2 cellular contexts compared by ENCODE assay signal in the genomic region with DNA sequence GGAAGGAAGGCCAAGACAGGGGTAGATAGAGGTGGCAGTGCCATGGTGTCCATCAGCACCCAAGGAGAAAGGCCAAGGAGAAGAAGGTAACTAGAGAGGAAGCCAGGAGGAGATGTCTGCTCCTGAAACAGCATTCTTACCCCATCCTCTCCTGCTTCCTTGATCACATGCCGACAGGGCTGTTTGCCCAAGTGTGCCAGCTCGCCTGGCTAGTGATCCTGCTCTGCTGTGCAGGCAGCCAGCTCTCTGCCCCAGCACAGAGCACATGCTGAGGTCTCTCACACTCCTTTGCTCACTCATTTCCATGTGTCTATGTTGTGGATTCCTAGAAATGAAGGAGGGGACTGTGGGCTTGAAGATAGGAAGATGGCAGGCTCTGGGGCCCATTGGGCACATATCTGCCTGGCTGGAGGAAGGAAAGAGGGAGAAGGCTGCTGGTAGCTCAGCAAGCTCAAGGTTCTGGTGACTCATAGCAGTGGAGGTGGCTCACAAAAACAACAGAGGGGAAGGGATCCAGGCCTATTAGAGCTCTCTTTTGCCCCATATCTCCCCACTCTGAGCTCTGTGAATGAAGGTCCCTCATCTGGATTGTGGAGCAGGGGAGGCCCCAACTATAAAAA.
A peak's percentile ranks its signal among the peaks of the same experiment; 100 is the strongest.
TF ChIP-seq lines count a peak whose summit lies in the region.

No MANE protein-coding gene starts in this region.

TF ChIP-seq in SK-N-SH, 30 proteins besides CTCF, POLR2A, EP300 and RAD21:
- TF ChIP-seq POLR2AphosphoS5 (IDR thresholded peaks at IDR 0.05; ENCODE audit: low read depth, low read length) (no peak), FOSL2 (IDR thresholded peaks at IDR 0.05; ENCODE audit: borderline replicate concordance, low read depth) (peak; percentile 22; the same call in 1 of the 2 replicates)

TF ChIP-seq in endothelial cell of umbilical vein, 7 proteins besides CTCF, POLR2A, EP300 and RAD21:
- TF ChIP-seq JUN (IDR thresholded peaks at IDR 0.05; ENCODE audit: borderline replicate concordance, insufficient read depth, insufficient read length, low read depth) (peak; percentile 4), FOS (IDR thresholded peaks at IDR 0.05; ENCODE audit: borderline replicate concordance, insufficient read depth, low read length) (peak; percentile 73)
- TF ChIP-seq, protein P1, sequence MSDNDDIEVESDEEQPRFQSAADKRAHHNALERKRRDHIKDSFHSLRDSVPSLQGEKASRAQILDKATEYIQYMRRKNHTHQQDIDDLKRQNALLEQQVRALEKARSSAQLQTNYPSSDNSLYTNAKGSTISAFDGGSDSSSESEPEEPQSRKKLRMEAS (IDR thresholded peaks at IDR 0.05; ENCODE audit: insufficient read depth, insufficient read length): no peak
